2 cellular contexts compared by ENCODE assay signal in the genomic region with DNA sequence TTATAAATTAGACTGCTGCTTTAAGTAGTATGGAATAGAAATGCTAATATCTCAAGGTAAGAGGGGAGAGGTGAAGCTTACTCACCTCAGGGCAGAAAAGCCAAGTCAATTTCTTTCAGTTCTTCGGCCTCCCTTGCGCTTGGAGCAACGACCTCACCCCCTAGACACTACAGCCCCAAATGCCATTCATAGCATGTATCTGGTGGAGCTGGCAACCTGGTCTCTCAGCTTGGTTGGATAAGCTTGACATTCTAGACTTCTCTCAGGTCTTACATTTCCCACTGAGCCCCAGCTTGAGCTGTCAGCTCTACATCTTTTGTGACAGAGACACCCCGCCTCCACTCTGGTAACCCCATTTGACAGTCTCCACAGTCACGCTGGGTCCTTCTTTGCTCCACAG.
TF ChIP-seq lines count a peak whose summit lies in the region.

No MANE protein-coding gene starts in this region.

TF ChIP-seq in IMR-90, 13 proteins besides CTCF, POLR2A, EP300 and RAD21:
- TF ChIP-seq, protein P1, sequence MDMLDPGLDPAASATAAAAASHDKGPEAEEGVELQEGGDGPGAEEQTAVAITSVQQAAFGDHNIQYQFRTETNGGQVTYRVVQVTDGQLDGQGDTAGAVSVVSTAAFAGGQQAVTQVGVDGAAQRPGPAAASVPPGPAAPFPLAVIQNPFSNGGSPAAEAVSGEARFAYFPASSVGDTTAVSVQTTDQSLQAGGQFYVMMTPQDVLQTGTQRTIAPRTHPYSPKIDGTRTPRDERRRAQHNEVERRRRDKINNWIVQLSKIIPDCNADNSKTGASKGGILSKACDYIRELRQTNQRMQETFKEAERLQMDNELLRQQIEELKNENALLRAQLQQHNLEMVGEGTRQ (IDR thresholded peaks at IDR 0.05; ENCODE audit: low read depth, low read length) = no peak
- TF ChIP-seq CHD1 (IDR thresholded peaks at IDR 0.05; ENCODE audit: low read depth, low read length) (no peak), BHLHE40 (IDR thresholded peaks at IDR 0.05; ENCODE audit: low read depth, low read length) (no peak), CEBPB (IDR thresholded peaks at IDR 0.05; ENCODE audit: low read depth, low read length) (no peak), RCOR1 (IDR thresholded peaks at IDR 0.05; ENCODE audit: insufficient replicate concordance, low read length) (no peak), MAZ (IDR thresholded peaks at IDR 0.05; ENCODE audit: borderline replicate concordance, low read depth, low read length) (no peak), RFX5 (IDR thresholded peaks at IDR 0.05; ENCODE audit: low read depth, low read length) (no peak), NFE2L2 (IDR thresholded peaks at IDR 0.05; ENCODE audit: low read depth, low read length) (no peak), FOS (IDR thresholded peaks at IDR 0.05; ENCODE audit: low read depth, low read length) (no peak), MAFK (IDR thresholded peaks at IDR 0.05; ENCODE audit: low read depth, low read length) (no peak), MXI1 (IDR thresholded peaks at IDR 0.05; ENCODE audit: borderline replicate concordance, low read depth, low read length) (no peak), SMC3 (IDR thresholded peaks at IDR 0.05; ENCODE audit: low read depth, low read length) (no peak)
- TF ChIP-seq, protein P2, sequence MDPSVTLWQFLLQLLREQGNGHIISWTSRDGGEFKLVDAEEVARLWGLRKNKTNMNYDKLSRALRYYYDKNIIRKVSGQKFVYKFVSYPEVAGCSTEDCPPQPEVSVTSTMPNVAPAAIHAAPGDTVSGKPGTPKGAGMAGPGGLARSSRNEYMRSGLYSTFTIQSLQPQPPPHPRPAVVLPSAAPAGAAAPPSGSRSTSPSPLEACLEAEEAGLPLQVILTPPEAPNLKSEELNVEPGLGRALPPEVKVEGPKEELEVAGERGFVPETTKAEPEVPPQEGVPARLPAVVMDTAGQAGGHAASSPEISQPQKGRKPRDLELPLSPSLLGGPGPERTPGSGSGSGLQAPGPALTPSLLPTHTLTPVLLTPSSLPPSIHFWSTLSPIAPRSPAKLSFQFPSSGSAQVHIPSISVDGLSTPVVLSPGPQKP (IDR thresholded peaks at IDR 0.05; ENCODE audit: borderline replicate concordance, low read depth, low read length) = no peak
TF ChIP-seq in IMR-90: peak in this region for 0.

TF ChIP-seq in H1, 55 proteins besides CTCF, POLR2A, EP300 and RAD21:
- TF ChIP-seq GABPA (IDR thresholded peaks at IDR 0.05; ENCODE audit: borderline replicate concordance, insufficient read depth, low read length) = no peak
- no peak for TF ChIP-seq PHF8 (conservative IDR thresholded peaks at IDR 0.05; ENCODE audit: low read depth, low read length)
- TF ChIP-seq RNF2 (IDR thresholded peaks at IDR 0.05; ENCODE audit: borderline replicate concordance, low read depth, low read length, missing control alignments, poor library complexity, severe bottlenecking) = no peak
- TF ChIP-seq BACH1 (IDR thresholded peaks at IDR 0.05; ENCODE audit: low read length) = no peak
- TF ChIP-seq HDAC2 (IDR thresholded peaks at IDR 0.05; ENCODE audit: borderline replicate concordance in 1 of 2, low read depth in 2 of 2, low read length in 2 of 2) = no peak
- TF ChIP-seq TCF12 (IDR thresholded peaks at IDR 0.05; ENCODE audit: low read depth, low read length) = no peak
- TF ChIP-seq SP2 (IDR thresholded peaks at IDR 0.05; ENCODE audit: low read length) = no peak
- no peak for TF ChIP-seq JUN (IDR thresholded peaks at IDR 0.05; ENCODE audit: low read depth, low read length)
- TF ChIP-seq POLR2AphosphoS5 (IDR thresholded peaks at IDR 0.05; ENCODE audit: low read depth, low read length) = no peak
- no peak for TF ChIP-seq EZH2 (IDR thresholded peaks at IDR 0.05; ENCODE audit: low read depth, low read length, severe bottlenecking)
- TF ChIP-seq, protein P3, sequence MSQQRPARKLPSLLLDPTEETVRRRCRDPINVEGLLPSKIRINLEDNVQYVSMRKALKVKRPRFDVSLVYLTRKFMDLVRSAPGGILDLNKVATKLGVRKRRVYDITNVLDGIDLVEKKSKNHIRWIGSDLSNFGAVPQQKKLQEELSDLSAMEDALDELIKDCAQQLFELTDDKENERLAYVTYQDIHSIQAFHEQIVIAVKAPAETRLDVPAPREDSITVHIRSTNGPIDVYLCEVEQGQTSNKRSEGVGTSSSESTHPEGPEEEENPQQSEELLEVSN (IDR thresholded peaks at IDR 0.05) = no peak
- no peak for TF ChIP-seq ASH2L (IDR thresholded peaks at IDR 0.05; ENCODE audit: low read length)
- TF ChIP-seq SIX5 (IDR thresholded peaks at IDR 0.05; ENCODE audit: low read depth, low read length) = no peak
- TF ChIP-seq SP4 (IDR thresholded peaks at IDR 0.05; ENCODE audit: low read length) = no peak
- TF ChIP-seq RXRA (IDR thresholded peaks at IDR 0.05; ENCODE audit: insufficient read depth, low read depth, low read length) = no peak
- no peak for TF ChIP-seq NANOG (IDR thresholded peaks at IDR 0.05; ENCODE audit: insufficient read depth, low read depth, low read length, poor library complexity, severe bottlenecking)
- TF ChIP-seq GTF2F1 (IDR thresholded peaks at IDR 0.05; ENCODE audit: borderline replicate concordance, low read depth, low read length) = no peak
- no peak for TF ChIP-seq KDM1A (IDR thresholded peaks at IDR 0.05; ENCODE audit: borderline replicate concordance, low read length)
